Comparison of ENCODE assay signal across 10 cellular contexts in genomic region chr2:230711224-230711623, GRCh38. TPM values are rescaled to one million over a fixed set of nuclear protein-coding genes. Genes with fewer than 3 reads are reported as not detected.
DNase-seq lines count a peak whose midpoint lies in the region; ATAC-seq and TF ChIP-seq lines count a peak whose summit lies in the region.
"Had no signal": no experiment of that assay in that cellular context is flagged by ENCODE, and none has a peak within 500 bp of the region (broad histone marks: within the 10 kb centered on the region; RNA-seq: fewer than 3 reads in every experiment).

No MANE protein-coding gene starts in this region.

- H3K4me3 ChIP-seq in OCI-LY7 (ENCODE audit: low read depth, low read length, poor library complexity, severe bottlenecking) = no peak overlapping the region

- intact Hi-C loops in OCI-LY7 (cut with micrococcal nuclease; ENCODE audit: unreplicated experiment) = loop anchor here (5.0 kb wide), 2 partner anchors 99 to 509 kb away; no protein-coding TSS in a partner anchor

- H3K36me3 ChIP-seq in OCI-LY7 (ENCODE audit: insufficient read depth, low read length) = peaks cover 9% of the 10 kb centered on the region

- H3K27me3 Mint-ChIP-seq in activated CD4-positive, alpha-beta T cell treated with anti-CD3 and anti-CD28 coated beads, Interleukin-2, amount 10 ng/mL, durations not matched to agents 7 days and 5 days = no peaks in the 10 kb centered on the region

- H3K27ac Mint-ChIP-seq in activated CD4-positive, alpha-beta T cell treated with anti-CD3 and anti-CD28 coated beads, Interleukin-2, amount 10 ng/mL, durations not matched to agents 7 days and 5 days = no peak overlapping the region
- peak overlapping the region; percentile 94 for H3K27ac Mint-ChIP-seq in stimulated activated effector memory CD8-positive, alpha-beta T cell treated with anti-CD3 and anti-CD28 coated beads, Interleukin-12 subunit alpha, Interleukin-12 subunit beta, amount 100 ng/mL, for 72 hours

- peaks cover 15% of the 10 kb centered on the region; the same call in 1 of the 2 replicates for H4K20me1 ChIP-seq in OCI-LY7 (ENCODE audit: insufficient read depth, low read length)

- peaks cover 23% of the 10 kb centered on the region for H3K36me3 Mint-ChIP-seq in activated CD4-positive, alpha-beta T cell treated with anti-CD3 and anti-CD28 coated beads, Interleukin-2, amount 10 ng/mL, durations not matched to agents 7 days and 5 days (ENCODE audit: low read depth)
- H3K36me3 Mint-ChIP-seq in stimulated activated effector memory CD8-positive, alpha-beta T cell treated with anti-CD3 and anti-CD28 coated beads, Interleukin-12 subunit alpha, Interleukin-12 subunit beta, amount 100 ng/mL, for 72 hours = peaks cover 33% of the 10 kb centered on the region

- peaks cover 29% of the 10 kb centered on the region for H3K4me1 ChIP-seq in OCI-LY7 (ENCODE audit: insufficient read depth, low read length, poor library complexity, severe bottlenecking)

- H3K4me1 Mint-ChIP-seq in activated CD4-positive, alpha-beta T cell treated with anti-CD3 and anti-CD28 coated beads, Interleukin-2, amount 10 ng/mL, durations not matched to agents 7 days and 5 days = peaks cover 41% of the 10 kb centered on the region
- H3K4me1 Mint-ChIP-seq in stimulated activated effector memory CD8-positive, alpha-beta T cell treated with anti-CD3 and anti-CD28 coated beads, Interleukin-12 subunit alpha, Interleukin-12 subunit beta, amount 100 ng/mL, for 72 hours = peaks cover 31% of the 10 kb centered on the region

- no peak for TF ChIP-seq CTCF in OCI-LY7 (conservative IDR thresholded peaks at IDR 0.05; ENCODE audit: low read length)

- H3K9me2 ChIP-seq in OCI-LY7 (ENCODE audit: insufficient read depth, low read length) = no peaks in the 10 kb centered on the region

- no peaks in the 10 kb centered on the region for H3K9me3 ChIP-seq in OCI-LY7 (ENCODE audit: low read length)

- peak overlapping the region; percentile 95 for H3K4me3 Mint-ChIP-seq in activated CD4-positive, alpha-beta T cell treated with anti-CD3 and anti-CD28 coated beads, Interleukin-2, amount 10 ng/mL, durations not matched to agents 7 days and 5 days
- H3K4me3 Mint-ChIP-seq in stimulated activated effector memory CD8-positive, alpha-beta T cell treated with anti-CD3 and anti-CD28 coated beads, Interleukin-12 subunit alpha, Interleukin-12 subunit beta, amount 100 ng/mL, for 72 hours = peak overlapping the region; percentile 93

- DNase-seq in activated CD4-positive, alpha-beta T cell treated with anti-CD3 and anti-CD28 coated beads, Interleukin-2, amount 10 ng/mL, durations not matched to agents 7 days and 5 days = no peak
- no peak for DNase-seq in activated CD4-positive, alpha-beta T cell treated with anti-CD3 and anti-CD28 coated beads for 1 hour
- DNase-seq in OCI-LY7 (ENCODE audit: low spot score) (no peak), germinal center (ENCODE audit: low spot score) (peak; percentile 42), EL (no peak)
- DNase-seq in stimulated activated effector memory CD8-positive, alpha-beta T cell treated with anti-CD3 and anti-CD28 coated beads, Interleukin-12 subunit alpha, Interleukin-12 subunit beta, amount 100 ng/mL, for 72 hours (ENCODE audit: low spot score in 2 of 2) = no peak
- DNase-seq: NCI-H446 treated with DMSO at 0.1 percent for 48 hours, SHP77 treated with DMSO at 0.1 percent for 48 hours had no signal

- CTCF ChIA-PET in activated CD4-positive, alpha-beta T cell treated with anti-CD3 and anti-CD28 coated beads, Interleukin-2, amount 10 ng/mL, durations not matched to agents 7 days and 5 days (lab: Charles Lee) = interaction anchor here (0.9 to 4.0 kb wide), 4 partner anchors 9 to 87 kb away, joined by 3 to 18 read pairs (median 4); no protein-coding TSS in a partner anchor
- CTCF ChIA-PET in OCI-LY7 (lab: Charles Lee; ENCODE audit: unreplicated experiment) = no interaction called here

- H2AFZ ChIP-seq in OCI-LY7 (ENCODE audit: low read length) = peak overlapping the region; percentile 44; the same call in 1 of the 2 replicates

- POLR2A ChIA-PET in activated CD4-positive, alpha-beta T cell treated with anti-CD3 and anti-CD28 coated beads, Interleukin-2, amount 10 ng/mL, durations not matched to agents 7 days and 5 days (lab: Charles Lee) = no interaction called here
- POLR2A ChIA-PET in OCI-LY7 (lab: Charles Lee) = interaction anchor here (0.7 kb wide), 1 partner anchor 334 kb away, joined by 7 read pairs; no protein-coding TSS in a partner anchor

- H3K27ac ChIP-seq in OCI-LY7 (ENCODE audit: low read depth, low read length, poor library complexity, severe bottlenecking) = no peak overlapping the region

- BruUV-seq in OCI-LY7 (replicated peaks; lab: Mats Ljungman, UMichigan) = no TSS peak

- peaks cover 32% of the 10 kb centered on the region for H3K79me2 ChIP-seq in OCI-LY7 (ENCODE audit: insufficient read depth, low read depth, low read length)

- ATAC-seq in stimulated activated effector memory CD8-positive, alpha-beta T cell treated with anti-CD3 and anti-CD28 coated beads, Interleukin-12 subunit alpha, Interleukin-12 subunit beta, amount 100 ng/mL, for 72 hours = no peak
- no peak for ATAC-seq in GM21576 (IDR thresholded peaks at IDR 0.05; ENCODE audit: unreplicated experiment)
- ATAC-seq in GM21717 (IDR thresholded peaks at IDR 0.05; ENCODE audit: unreplicated experiment) = no peak

- H3K4me2 ChIP-seq in OCI-LY7 (ENCODE audit: low read length) = peak overlapping the region; percentile 3; the same call in 1 of the 2 replicates

- H3K9me3 Mint-ChIP-seq in activated CD4-positive, alpha-beta T cell treated with anti-CD3 and anti-CD28 coated beads, Interleukin-2, amount 10 ng/mL, durations not matched to agents 7 days and 5 days = peaks cover 2% of the 10 kb centered on the region
- H3K9me3 Mint-ChIP-seq in stimulated activated effector memory CD8-positive, alpha-beta T cell treated with anti-CD3 and anti-CD28 coated beads, Interleukin-12 subunit alpha, Interleukin-12 subunit beta, amount 100 ng/mL, for 72 hours = no peaks in the 10 kb centered on the region

RNA-seq across cellular contexts. Expression of gene CAB39, which starts 1.4 kb away (rescaled TPM):
- 100 to 1,000 TPM; 135 to 154 TPM for total RNA-seq in activated CD4-positive, alpha-beta T cell treated with anti-CD3 and anti-CD28 coated beads, Interleukin-2, amount 10 ng/mL, durations not matched to agents 7 days and 5 days
- total RNA-seq in OCI-LY7 (2014; rRNA removed; shearing (Covaris generic)) = 31.5 and 39.3 TPM in 2 replicates
- total RNA-seq in OCI-LY7 (2022) = 53.4 and 53.8 TPM in 2 replicates
